Comparison of ENCODE assay signal across 9 cellular contexts in genomic region chr5:137498301-137498735, GRCh38. TPM values are rescaled to one million over a fixed set of nuclear protein-coding genes. Genes with fewer than 3 reads are reported as not detected.
DNase-seq lines count a peak whose midpoint lies in the region; ATAC-seq and TF ChIP-seq lines count a peak whose summit lies in the region.
"Had no signal": no experiment of that assay in that cellular context is flagged by ENCODE, and none has a peak within 500 bp of the region (broad histone marks: within the 10 kb centered on the region; RNA-seq: fewer than 3 reads in every experiment).

No MANE protein-coding gene starts in this region.

- H3K9me3 Mint-ChIP-seq in activated CD8-positive, alpha-beta memory T cell treated with anti-CD3 and anti-CD28 coated beads, Interleukin-2, amount 10 ng/mL, durations not matched to agents 7 days and 5 days (ENCODE audit: low read depth): no peaks in the 10 kb centered on the region

- H3K27me3 ChIP-seq in SJCRH30: no peaks in the 10 kb centered on the region; the same call in 1 of the 2 replicates

- H3K36me3 ChIP-seq in SJCRH30: no peaks in the 10 kb centered on the region

- no peak overlapping the region for H3K4me3 Mint-ChIP-seq in activated CD8-positive, alpha-beta memory T cell treated with anti-CD3 and anti-CD28 coated beads, Interleukin-2, amount 10 ng/mL, durations not matched to agents 7 days and 5 days

- H3K27me3 Mint-ChIP-seq in activated CD8-positive, alpha-beta memory T cell treated with anti-CD3 and anti-CD28 coated beads, Interleukin-2, amount 10 ng/mL, durations not matched to agents 7 days and 5 days: peaks cover 35% of the 10 kb centered on the region

- intact Hi-C loops in left cardiac atrium (cut with DNase I): loop anchor here (5.0 to 10.0 kb wide), 3 partner anchors 151 to 414 kb away; no protein-coding TSS in a partner anchor

- no peaks in the 10 kb centered on the region for H3K4me1 Mint-ChIP-seq in activated CD8-positive, alpha-beta memory T cell treated with anti-CD3 and anti-CD28 coated beads, Interleukin-2, amount 10 ng/mL, durations not matched to agents 7 days and 5 days

- no peak for TF ChIP-seq CTCF in retinal pigment epithelial cell (conservative IDR thresholded peaks at IDR 0.05; ENCODE audit: low read depth, low read length)

- ATAC-seq in left cardiac atrium: peak; percentile 57 to 67
- no peak for ATAC-seq in activated CD8-positive, alpha-beta memory T cell treated with anti-CD3 and anti-CD28 coated beads, Interleukin-2, amount 10 ng/mL, durations not matched to agents 7 days and 5 days
- no peak for ATAC-seq in GM18867 (IDR thresholded peaks at IDR 0.05; ENCODE audit: unreplicated experiment)

- no peaks in the 10 kb centered on the region for H3K36me3 Mint-ChIP-seq in activated CD8-positive, alpha-beta memory T cell treated with anti-CD3 and anti-CD28 coated beads, Interleukin-2, amount 10 ng/mL, durations not matched to agents 7 days and 5 days

- peak overlapping the region; percentile 70 for H3K4me3 ChIP-seq in retinal pigment epithelial cell (ENCODE audit: low read length)
- no peak overlapping the region for H3K4me3 ChIP-seq in SJCRH30

- no peak overlapping the region for H3K27ac Mint-ChIP-seq in activated CD8-positive, alpha-beta memory T cell treated with anti-CD3 and anti-CD28 coated beads, Interleukin-2, amount 10 ng/mL, durations not matched to agents 7 days and 5 days

- DNase-seq in ELR (ENCODE audit: low read depth): peak; percentile 23
- peak; percentile 17 for DNase-seq in T1000 (lab: John Stamatoyannopoulos, UW)
- DNase-seq in left cardiac atrium: peak; percentile 41
- DNase-seq in retinal pigment epithelial cell (ENCODE audit: low read depth): no peak
- DNase-seq in activated CD8-positive, alpha-beta memory T cell treated with anti-CD3 and anti-CD28 coated beads, Interleukin-2, amount 10 ng/mL, durations not matched to agents 7 days and 5 days: no peak
- no peak for DNase-seq in SJCRH30
- DNase-seq in DMS114 treated with DMSO at 0.1 percent for 48 hours (lab: John Stamatoyannopoulos, UW; ENCODE audit: unreplicated experiment): no peak
- DNase-seq: RPMI8226 had no signal

- H3K9me3 ChIP-seq in SJCRH30 (replicated peaks): no peaks in the 10 kb centered on the region

- CTCF ChIA-PET in activated CD8-positive, alpha-beta memory T cell treated with anti-CD3 and anti-CD28 coated beads, Interleukin-2, amount 10 ng/mL, durations not matched to agents 7 days and 5 days (lab: Charles Lee): interaction anchor here (0.7 to 2.8 kb wide), 8 partner anchors 25 to 184 kb away, joined by 3 to 26 read pairs (median 4); no protein-coding TSS in a partner anchor

- H3K27ac ChIP-seq in SJCRH30: no peak overlapping the region

- no peaks in the 10 kb centered on the region for H3K4me1 ChIP-seq in SJCRH30

RNA-seq across cellular contexts. Expression of gene SPOCK1, which starts 0.8 kb away (rescaled TPM):
- 100 to 1,000 TPM in 1 of 2 donors, 10 to 100 TPM in 1; 75.0 to 213 TPM for total RNA-seq in left cardiac atrium
- total RNA-seq in activated CD8-positive, alpha-beta memory T cell treated with anti-CD3 and anti-CD28 coated beads, Interleukin-2, amount 10 ng/mL, durations not matched to agents 7 days and 5 days: under 1 TPM; 0.16 to 0.38 TPM
- 0.06 TPM in 1 of 2 replicates, not detected in the other for total RNA-seq in SJCRH30 (2014; rRNA removed; shearing (Covaris generic))

Comparison
In these comparisons a context has a peak if more than half of its experiments do, and no peak if none do; other contexts are left out.
1. DNase-seq: peak in ELR (single experiment), T1000 (single experiment) and left cardiac atrium (single experiment); none in retinal pigment epithelial cell (single experiment), activated CD8-positive, alpha-beta memory T cell treated with anti-CD3 and anti-CD28 coated beads, Interleukin-2, amount 10 ng/mL, durations not matched to agents 7 days and 5 days (single experiment), SJCRH30 (0 of 2) and DMS114 treated with DMSO at 0.1 percent for 48 hours (single experiment).
2. ATAC-seq: peak in left cardiac atrium (2 of 2); none in activated CD8-positive, alpha-beta memory T cell treated with anti-CD3 and anti-CD28 coated beads, Interleukin-2, amount 10 ng/mL, durations not matched to agents 7 days and 5 days (single experiment) and GM18867 (single experiment).
3. RNA of gene SPOCK1, which starts 0.8 kb away (total RNA-seq): 75.0 to 213 TPM in left cardiac atrium; 0.16 to 0.38 TPM in activated CD8-positive, alpha-beta memory T cell treated with anti-CD3 and anti-CD28 coated beads, Interleukin-2, amount 10 ng/mL, durations not matched to agents 7 days and 5 days and 0.06 TPM in SJCRH30; every median in the first group is over 10 times any median in the second.